Comparison of ENCODE assay signal across 8 cellular contexts in genomic region chr10:7788640-7789335, GRCh38. TPM values are rescaled to one million over a fixed set of nuclear protein-coding genes. Genes with fewer than 3 reads are reported as not detected.
DNase-seq lines count a peak whose midpoint lies in the region; ATAC-seq, FAIRE-seq and TF ChIP-seq lines count a peak whose summit lies in the region.

No MANE protein-coding gene starts in this region.

- peak overlapping the region; percentile 46 for H3K27ac ChIP-seq in DOHH2 (ENCODE audit: low read depth, low read length)
- H3K27ac ChIP-seq in K562 (ENCODE audit: extremely low read depth, low read depth, low read length): peak overlapping the region; percentile 87
- H3K27ac ChIP-seq in uterus: peak overlapping the region; percentile 81 to 84

- H3K27ac Mint-ChIP-seq in stimulated activated memory B cell treated with anti-CD40 and anti-IgM and Interleukin-4, amounts not matched to agents 10 μg/mL and 1 μg/mL and 100 μg/mL, for 72 hours: no peak overlapping the region

- ATAC-seq in GM19467 (IDR thresholded peaks at IDR 0.05; ENCODE audit: unreplicated experiment) (peak; percentile 14), HG03558 (IDR thresholded peaks at IDR 0.05; ENCODE audit: extremely low read depth, unreplicated experiment) (peak; percentile 5), K562 (peak; percentile 47)
- no peak for ATAC-seq in stimulated activated memory B cell treated with anti-CD40 and anti-IgM and Interleukin-4, amounts not matched to agents 10 μg/mL and 1 μg/mL and 100 μg/mL, for 72 hours

- no peaks in the 10 kb centered on the region for H3K9me3 Mint-ChIP-seq in stimulated activated memory B cell treated with anti-CD40 and anti-IgM and Interleukin-4, amounts not matched to agents 10 μg/mL and 1 μg/mL and 100 μg/mL, for 72 hours

- H3K36me3 ChIP-seq in DOHH2 (ENCODE audit: control insufficient read depth, low read length) (peaks cover 43% of the 10 kb centered on the region), K562 (ENCODE audit: control insufficient read depth, insufficient read depth, low read length) (peaks cover 37% of the 10 kb centered on the region), uterus (no peaks in the 10 kb centered on the region)

- H3K9ac ChIP-seq in K562 (ENCODE audit: insufficient read depth in 1 of 2, low read depth in 2 of 2, low read length in 2 of 2): peak overlapping the region; percentile 94 to 100

- H3K27me3 Mint-ChIP-seq in stimulated activated memory B cell treated with anti-CD40 and anti-IgM and Interleukin-4, amounts not matched to agents 10 μg/mL and 1 μg/mL and 100 μg/mL, for 72 hours: no peaks in the 10 kb centered on the region

- no peaks in the 10 kb centered on the region for H3K9me3 ChIP-seq in DOHH2 (ENCODE audit: control insufficient read depth, insufficient read depth, low read length)
- H3K9me3 ChIP-seq in K562 (replicated peaks; ENCODE audit: control insufficient read depth, insufficient read depth, low read depth, low read length): no peaks in the 10 kb centered on the region
- H3K9me3 ChIP-seq in uterus: no peaks in the 10 kb centered on the region

- H4K20me1 ChIP-seq in DOHH2 (ENCODE audit: control insufficient read depth, insufficient read depth, low read depth, low read length) (peaks cover 21% of the 10 kb centered on the region), K562 (replicated peaks; ENCODE audit: control insufficient read depth, insufficient read depth, low read length) (peaks cover 19% of the 10 kb centered on the region; the same call in 1 of the 2 replicates)

- no peak for TF ChIP-seq POLR2A in K562 (conservative IDR thresholded peaks at IDR 0.05)
- no peak for TF ChIP-seq POLR2A in uterus (IDR thresholded peaks at IDR 0.05)

- H3F3A ChIP-seq in DOHH2 (ENCODE audit: control insufficient read depth, insufficient read depth): no peaks in the 10 kb centered on the region

- no peaks in the 10 kb centered on the region for H3K9me2 ChIP-seq in DOHH2 (replicated peaks; ENCODE audit: control insufficient read depth, low read length)

- H3K4me1 Mint-ChIP-seq in stimulated activated memory B cell treated with anti-CD40 and anti-IgM and Interleukin-4, amounts not matched to agents 10 μg/mL and 1 μg/mL and 100 μg/mL, for 72 hours: peaks cover 74% of the 10 kb centered on the region

- POLR2A ChIA-PET in K562 (lab: Yijun Ruan, JAX): interaction anchor here (0.9 to 3.1 kb wide), 5 partner anchors 11 to 30 kb away, joined by 3 to 12 read pairs (median 4); partner anchors contain the start of gene TAF3

- H3K9me1 ChIP-seq in K562 (ENCODE audit: control insufficient read depth, insufficient read depth, low read length): no peaks in the 10 kb centered on the region

- H3K27me3 ChIP-seq in DOHH2 (ENCODE audit: control insufficient read depth, low read length) (no peaks in the 10 kb centered on the region), K562 (ENCODE audit: control insufficient read depth in 2 of 2, insufficient read depth in 2 of 2, low read length in 2 of 2) (no peaks in the 10 kb centered on the region), uterus (no peaks in the 10 kb centered on the region)

- in situ Hi-C loops in K562 (cut with MboI): no loop called here

- H3K36me3 Mint-ChIP-seq in stimulated activated memory B cell treated with anti-CD40 and anti-IgM and Interleukin-4, amounts not matched to agents 10 μg/mL and 1 μg/mL and 100 μg/mL, for 72 hours: peaks cover 23% of the 10 kb centered on the region

- no peak for FAIRE-seq in K562 (lab: Jason Lieb, UNC)

- H3K4me3 Mint-ChIP-seq in stimulated activated memory B cell treated with anti-CD40 and anti-IgM and Interleukin-4, amounts not matched to agents 10 μg/mL and 1 μg/mL and 100 μg/mL, for 72 hours: no peak overlapping the region

- no peak for TF ChIP-seq EP300 in K562 (IDR thresholded peaks at IDR 0.05; ENCODE audit: low read length)

- H3K4me2 ChIP-seq in DOHH2 (ENCODE audit: low read length): peak overlapping the region; percentile 60
- H3K4me2 ChIP-seq in K562 (ENCODE audit: insufficient read depth, low read length): peak overlapping the region; percentile 94

- no peak for TF ChIP-seq RAD21 in K562 (CRISPR knock-in tag; conservative IDR thresholded peaks at IDR 0.05 in 1 of 2, IDR thresholded peaks at IDR 0.05 in 1 of 2)

- H3K4me1 ChIP-seq in DOHH2 (ENCODE audit: control insufficient read depth, low read length) (peaks cover 25% of the 10 kb centered on the region), K562 (replicated peaks in 1 of 2; ENCODE audit: control insufficient read depth in 2 of 2, insufficient read depth in 2 of 2, low read length in 2 of 2) (peaks cover 4 to 12% of the 10 kb centered on the region in 2 experiments; a peak in 4 of 5 replicates), uterus (peaks cover 0 to 6% of the 10 kb centered on the region in 2 donors)

- intact Hi-C loops in K562 (cut with micrococcal nuclease) (loop anchor here (2.0 kb wide), 1 partner anchor 30 kb away; the partner anchor contains the start of gene TAF3), uterus (cut with DNase I; ENCODE audit: low total_unique reads) (no loop called here)

- no TSS peak for BruUV-seq in K562 (replicated peaks; lab: Mats Ljungman, UMichigan)

- TF ChIP-seq CTCF in DOHH2 (IDR thresholded peaks at IDR 0.05; ENCODE audit: low read depth, low read length, poor library complexity, severe bottlenecking) (no peak), K562 (IDR thresholded peaks at IDR 0.05 in 2 of 3, conservative IDR thresholded peaks at IDR 0.05 in 1 of 3; ENCODE audit: insufficient read depth in 2 of 3, low read depth in 1 of 3, low read length in 3 of 3) (no peak), uterus (IDR thresholded peaks at IDR 0.05) (no peak)

- peak in 3 of 4 experiments; percentile 18 to 57 (median 35) for DNase-seq in K562 (ENCODE audit: extremely low read depth in 1 of 4, low spot score in 3 of 4)
- DNase-seq in left kidney (ENCODE audit: low read depth, low spot score): peak; percentile 63
- DNase-seq in uterus: no peak
- DNase-seq in central memory CD4-positive, alpha-beta T cell: no peak

- under 1% methylated on average over 25 of the region's 25 CpGs for WGBS in K562 (ENCODE audit: insufficient coverage, low coverage, missing lambda C conversion rate)

- peak overlapping the region; percentile 86 for H2AFZ ChIP-seq in K562 (ENCODE audit: low read depth, low read length)

- CTCF ChIA-PET in K562 (lab: Yijun Ruan, JAX; ENCODE audit: low intra/inter-chr PET ratio): no interaction called here

- H3K4me3 ChIP-seq in DOHH2 (ENCODE audit: low read length) (peak overlapping the region; percentile 87), K562 (peak overlapping the region; percentile 92), uterus (peak overlapping the region; percentile 83 to 85)

- H3K79me2 ChIP-seq in DOHH2 (ENCODE audit: control insufficient read depth, low read length): peaks cover 98% of the 10 kb centered on the region
- H3K79me2 ChIP-seq in K562 (ENCODE audit: control insufficient read depth, insufficient read depth, low read length): peaks cover 98% of the 10 kb centered on the region

RNA-seq across cellular contexts. Expression of gene ATP5F1C, which starts 0.8 kb away (rescaled TPM):
- total RNA-seq in K562 (2011; cell fraction: chromatin; rRNA removed; ENCODE audit: low replicate concordance): 125 and 199 TPM in 2 replicates
- 102 and 104 TPM in 2 replicates for total RNA-seq in K562 (2011; cell fraction: nucleolus; rRNA removed)
- total RNA-seq in K562 (2011; cell fraction: nucleoplasm; rRNA removed): 144 and 173 TPM in 2 replicates
- 356 and 389 TPM in 2 replicates for total RNA-seq in K562 (2014; rRNA removed)
- 559 and 608 TPM in 2 replicates for total RNA-seq in K562 (2014; rRNA removed; fragmentation: Illumina TruSeq; extraction: Trizol)
- total RNA-seq in K562 (2015; rRNA removed; fragmentation: Illumina TruSeq; extraction: Trizol): 452 and 493 TPM in 2 replicates
- 409 and 465 TPM in 2 replicates for total RNA-seq in K562 (2021)
- polyA plus RNA-seq in K562 (2011; rRNA removed): 766 and 904 TPM in 2 replicates
- 279 and 353 TPM in 2 replicates for polyA plus RNA-seq in K562 (2011; cell fraction: cytosol; rRNA removed)
- 162 and 279 TPM in 2 replicates for polyA plus RNA-seq in K562 (2011; cell fraction: nucleus; rRNA removed)
- polyA plus RNA-seq in K562 (2012): 367 and 617 TPM in 2 replicates
- polyA plus RNA-seq in K562 (2014; fragmentation: Illumina TruSeq; extraction: Trizol): 466 and 557 TPM in 2 replicates
- polyA plus RNA-seq in K562 (2014; fragmentation: Nextera tagmentation; extraction: Ambion mirVana): 1,000 to 10,000 TPM; 1,372 to 1,475 TPM
- 557 and 719 TPM in 2 replicates for polyA plus RNA-seq in K562 (2014; rRNA removed)
- polyA minus RNA-seq in K562 (2011; rRNA and poly(A)+ RNA removed): 359 and 407 TPM in 2 replicates
- 174 and 190 TPM in 2 replicates for polyA minus RNA-seq in K562 (2011; cell fraction: cytosol; rRNA and poly(A)+ RNA removed)
- 66.1 and 141 TPM in 2 replicates for polyA minus RNA-seq in K562 (2011; cell fraction: nucleus; rRNA and poly(A)+ RNA removed)
- total RNA-seq in uterus: 100 to 1,000 TPM; 126 to 327 (median 230) TPM

RNA-seq across cellular contexts. Expression of gene KIN, which starts 1.0 kb away (rescaled TPM):
- 9.9 and 21.8 TPM in 2 replicates for total RNA-seq in K562 (2011; cell fraction: chromatin; rRNA removed; ENCODE audit: low replicate concordance)
- total RNA-seq in K562 (2011; cell fraction: nucleolus; rRNA removed): 6.8 TPM in 2 replicates
- 12.8 and 24.7 TPM in 2 replicates for total RNA-seq in K562 (2011; cell fraction: nucleoplasm; rRNA removed)
- total RNA-seq in K562 (2014; rRNA removed): 13.6 and 14.4 TPM in 2 replicates
- 16.0 and 16.9 TPM in 2 replicates for total RNA-seq in K562 (2014; rRNA removed; fragmentation: Illumina TruSeq; extraction: Trizol)
- total RNA-seq in K562 (2015; rRNA removed; fragmentation: Illumina TruSeq; extraction: Trizol): 17.2 and 18.4 TPM in 2 replicates
- 9.7 and 11.7 TPM in 2 replicates for total RNA-seq in K562 (2021)
- polyA plus RNA-seq in K562 (2011; rRNA removed): 6.7 and 13.8 TPM in 2 replicates
- 1.2 and 1.8 TPM in 2 replicates for polyA plus RNA-seq in K562 (2011; cell fraction: cytosol; rRNA removed)
- polyA plus RNA-seq in K562 (2011; cell fraction: nucleus; rRNA removed): 4.2 and 5.9 TPM in 2 replicates
- polyA plus RNA-seq in K562 (2012): 12.6 and 13.0 TPM in 2 replicates
- polyA plus RNA-seq in K562 (2014; fragmentation: Illumina TruSeq; extraction: Trizol): 11.8 and 14.5 TPM in 2 replicates
- 10 to 100 TPM; 30.7 to 35.6 TPM for polyA plus RNA-seq in K562 (2014; fragmentation: Nextera tagmentation; extraction: Ambion mirVana)
- 13.9 and 23.4 TPM in 2 replicates for polyA plus RNA-seq in K562 (2014; rRNA removed)
- polyA minus RNA-seq in K562 (2011; rRNA and poly(A)+ RNA removed): 5.2 and 5.5 TPM in 2 replicates
- 2.2 and 3.6 TPM in 2 replicates for polyA minus RNA-seq in K562 (2011; cell fraction: cytosol; rRNA and poly(A)+ RNA removed)
- polyA minus RNA-seq in K562 (2011; cell fraction: nucleus; rRNA and poly(A)+ RNA removed): 4.4 and 7.2 TPM in 2 replicates
- total RNA-seq in uterus: 10 to 100 TPM in 3 of 4 donors, 1 to 10 TPM in 1; 7.4 to 72.0 (median 14.5) TPM

RNA-seq across cellular contexts. Expression of gene TAF3, which starts 29.5 kb away (rescaled TPM):
- total RNA-seq in K562 (2011; cell fraction: chromatin; rRNA removed; ENCODE audit: low replicate concordance): 6.2 and 11.8 TPM in 2 replicates
- 5.5 and 6.1 TPM in 2 replicates for total RNA-seq in K562 (2011; cell fraction: nucleolus; rRNA removed)
- 7.3 and 7.6 TPM in 2 replicates for total RNA-seq in K562 (2011; cell fraction: nucleoplasm; rRNA removed)
- total RNA-seq in K562 (2014; rRNA removed): 3.8 and 4.4 TPM in 2 replicates
- total RNA-seq in K562 (2014; rRNA removed; fragmentation: Illumina TruSeq; extraction: Trizol): 3.3 and 4.4 TPM in 2 replicates
- total RNA-seq in K562 (2015; rRNA removed; fragmentation: Illumina TruSeq; extraction: Trizol): 4.1 TPM in 2 replicates
- 9.2 and 9.6 TPM in 2 replicates for total RNA-seq in K562 (2021)
- polyA plus RNA-seq in K562 (2011; rRNA removed): 2.4 and 2.8 TPM in 2 replicates
- polyA plus RNA-seq in K562 (2011; cell fraction: cytosol; rRNA removed): 1.2 TPM in 2 replicates
- polyA plus RNA-seq in K562 (2011; cell fraction: nucleus; rRNA removed): 2.6 and 3.5 TPM in 2 replicates
- polyA plus RNA-seq in K562 (2012): 5.6 and 6.2 TPM in 2 replicates
- polyA plus RNA-seq in K562 (2014; fragmentation: Illumina TruSeq; extraction: Trizol): 8.7 and 9.9 TPM in 2 replicates
- polyA plus RNA-seq in K562 (2014; fragmentation: Nextera tagmentation; extraction: Ambion mirVana): 1 to 10 TPM; 1.5 to 2.0 TPM
- polyA plus RNA-seq in K562 (2014; rRNA removed): 3.1 and 4.9 TPM in 2 replicates
- 4.2 and 4.6 TPM in 2 replicates for polyA minus RNA-seq in K562 (2011; rRNA and poly(A)+ RNA removed)
- polyA minus RNA-seq in K562 (2011; cell fraction: cytosol; rRNA and poly(A)+ RNA removed): 2.6 and 2.8 TPM in 2 replicates
- polyA minus RNA-seq in K562 (2011; cell fraction: nucleus; rRNA and poly(A)+ RNA removed): 6.1 and 6.3 TPM in 2 replicates
- total RNA-seq in uterus: 10 to 100 TPM in 1 of 4 donors, 1 to 10 TPM in 3; 2.9 to 17.5 (median 5.1) TPM

Comparison
In these comparisons a context has a peak if more than half of its experiments do, and no peak if none do; other contexts are left out.
1. DNase-seq: peak in K562 (3 of 4) and left kidney (single experiment); none in uterus (0 of 2) and central memory CD4-positive, alpha-beta T cell (single experiment).
2. Peak in every context shown above with its lines, with median percentiles within 50 percentile points of each other: H3K27ac ChIP-seq and H3K4me3 ChIP-seq.